ENCODE assay signal across 23 cellular contexts in the genomic region with DNA sequence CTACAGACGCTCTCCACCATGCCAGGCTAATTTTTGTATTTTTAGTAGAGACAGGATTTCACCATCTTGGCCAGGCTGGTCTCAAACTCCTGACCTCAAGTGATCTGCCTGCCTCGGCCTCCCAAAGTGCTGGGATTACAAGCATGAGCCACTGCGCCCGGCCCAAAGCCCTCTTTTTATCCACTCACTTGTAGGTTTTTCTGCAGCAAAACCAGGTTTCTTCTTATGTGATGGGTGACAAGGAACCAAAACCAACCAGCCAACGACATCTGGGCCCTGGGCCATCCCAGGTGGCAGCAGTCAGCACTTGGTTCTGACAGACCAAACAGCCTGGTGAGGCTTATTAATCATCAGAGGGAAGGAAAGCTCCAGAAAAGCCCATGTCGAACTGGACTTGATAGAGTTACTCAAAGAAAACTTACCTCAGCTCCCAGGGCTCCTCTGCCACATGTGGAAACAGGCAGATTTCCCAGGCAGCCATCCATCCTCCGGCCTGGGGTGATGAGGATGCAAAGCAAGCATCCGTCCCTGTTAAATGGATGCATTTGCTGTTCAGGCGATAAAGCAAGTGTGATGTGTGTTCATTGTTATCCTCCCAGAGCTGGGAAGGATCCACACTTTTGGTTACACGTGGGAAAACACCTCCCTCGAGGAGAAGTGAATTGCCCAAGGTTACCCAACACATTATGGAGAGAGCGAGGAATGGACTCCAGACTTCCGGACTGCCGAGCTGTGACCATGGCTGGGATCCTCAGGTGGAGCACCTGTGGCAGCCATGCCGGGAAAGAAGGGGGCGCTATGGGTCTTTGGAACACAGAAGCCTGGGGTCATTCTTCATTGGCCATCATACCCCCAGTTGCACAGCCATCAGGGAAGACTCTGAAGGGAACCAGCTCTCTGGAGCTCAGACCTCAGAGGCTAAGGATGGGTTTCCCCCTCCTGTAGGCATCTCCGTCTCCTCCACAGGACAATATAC.
A peak's percentile ranks its signal among the peaks of the same experiment; 100 is the strongest.
DNase-seq lines count a peak whose midpoint lies in the region; TF ChIP-seq lines count a peak whose summit lies in the region.
"Had no signal": no experiment of that assay in that cellular context is flagged by ENCODE, and none has a peak within 500 bp of the region (broad histone marks: within the 10 kb centered on the region; RNA-seq: fewer than 3 reads in every experiment).

No MANE protein-coding gene starts in this region.

- POLR2A ChIA-PET in HEK293 (lab: Yijun Ruan, JAX), result no interaction called here
- POLR2A ChIA-PET in GM10248 (lab: Yijun Ruan, JAX), result no interaction called here

- peaks cover 37% of the 10 kb centered on the region for H3K36me3 Mint-ChIP-seq in mesothelial cell of epicardium

- CTCF ChIA-PET in HEK293 (lab: Yijun Ruan, JAX), result interaction anchor here (0.6 to 1.4 kb wide), 3 partner anchors 11 to 266 kb away, joined by 3 to 4 read pairs (median 4); no protein-coding TSS in a partner anchor
- CTCF ChIA-PET in GM10248 (lab: Yijun Ruan, JAX), result no interaction called here

- H3K4me3 Mint-ChIP-seq in mesothelial cell of epicardium, result no peak overlapping the region
- H3K4me3 Mint-ChIP-seq: T-helper 1 cell treated with Interleukin-12 subunit alpha and Interleukin-12 subunit beta and Interleukin-4 antibody, amounts not matched to agents 30 μg/mL and 1 μg/mL, for 36 hours had no signal

- peaks cover 0 to 11% of the 10 kb centered on the region in 2 experiments; a peak in 1 of 3 replicates for H3K36me3 ChIP-seq in HEK293 (ENCODE audit: control insufficient read depth in 2 of 2, insufficient read depth in 1 of 2, low read length in 2 of 2)
- H3K36me3 ChIP-seq: heart right ventricle, uterus had no signal

- no peaks in the 10 kb centered on the region for H3K27me3 Mint-ChIP-seq in mesothelial cell of epicardium (ENCODE audit: low read depth)

- H3K4me1 ChIP-seq in HEK293 (ENCODE audit: control insufficient read depth, insufficient read depth, low read length), result no peaks in the 10 kb centered on the region
- H3K4me1 ChIP-seq: Caco-2, uterus had no signal

- H3K27ac Mint-ChIP-seq in mesothelial cell of epicardium, result peak overlapping the region; percentile 45
- H3K27ac Mint-ChIP-seq: T-helper 1 cell treated with Interleukin-12 subunit alpha and Interleukin-12 subunit beta and Interleukin-4 antibody, amounts not matched to agents 30 μg/mL and 1 μg/mL, for 36 hours had no signal

- no peak overlapping the region for H3K4me3 ChIP-seq in HEK293 (ENCODE audit: low read depth, low read length)
- H3K4me3 ChIP-seq: heart right ventricle, PC-9, uterus had no signal

- DNase-seq in DMS53 (lab: John Stamatoyannopoulos, UW), result peak; percentile 37
- no peak for DNase-seq in DMS53 treated with DMSO at 0.1 percent for 48 hours (lab: John Stamatoyannopoulos, UW; ENCODE audit: unreplicated experiment)
- DNase-seq in mesothelial cell of epicardium (ENCODE audit: low spot score in 2 of 2, unreplicated experiment in 2 of 2), result no peak
- no peak for DNase-seq in GM10248 (ENCODE audit: extremely low spot score)
- DNase-seq in midbrain (lab: John Stamatoyannopoulos, UW), result no peak
- DNase-seq in activated CD4-positive, CD25-positive, alpha-beta regulatory T cell (lab: John Stamatoyannopoulos, UW), result no peak
- DNase-seq: 8988T; activated CD4-positive, alpha-beta T cell treated with anti-CD3 and anti-CD28 coated beads, Interleukin-2, amount 50 U/mL, for 48 hours; activated naive CD4-positive, alpha-beta T cell; activated T-cell treated with anti-CD3 and anti-CD28 coated beads for 4 hours; heart right ventricle; NCI-H1092 treated with DMSO at 0.1 percent for 48 hours; NCI-H2081; NCI-H510A; PC-9; SHP77 treated with DMSO at 0.1 percent for 48 hours; stimulated activated CD4-positive, alpha-beta T cell treated with anti-CD3 and anti-CD28 coated beads, Interleukin-12 subunit alpha, Interleukin-12 subunit beta, amount 100 ng/mL, for 4 hours; uterus had no signal

- peaks cover 15% of the 10 kb centered on the region for H3K4me1 Mint-ChIP-seq in mesothelial cell of epicardium

- H3K9me3 Mint-ChIP-seq in mesothelial cell of epicardium, result no peaks in the 10 kb centered on the region
- H3K9me3 Mint-ChIP-seq: T-helper 1 cell treated with Interleukin-12 subunit alpha and Interleukin-12 subunit beta and Interleukin-4 antibody, amounts not matched to agents 30 μg/mL and 1 μg/mL, for 36 hours had no signal

- H3K9me3 ChIP-seq in HEK293 (ENCODE audit: control insufficient read depth, insufficient read depth, low read depth, low read length), result no peaks in the 10 kb centered on the region
- H3K9me3 ChIP-seq: Caco-2, heart right ventricle, uterus had no signal

- H3K27ac ChIP-seq in HEK293 (ENCODE audit: extremely low read depth, low read depth, low read length) (no peak overlapping the region), VCaP (no peak overlapping the region)
- H3K27ac ChIP-seq: epithelial cell of prostate, heart right ventricle, PC-9, uterus had no signal

- TF ChIP-seq CTCF in HEK293 (tag by site-specific recombination; IDR thresholded peaks at IDR 0.05) (no peak), VCaP (conservative IDR thresholded peaks at IDR 0.05) (peak; percentile 24; the same call in 1 of the 2 replicates), mesothelial cell of epicardium (IDR thresholded peaks at IDR 0.05; ENCODE audit: unreplicated experiment) (no peak), GM10248 (IDR thresholded peaks at IDR 0.05; ENCODE audit: control extremely low read depth, extremely low read depth, low read depth, missing control alignments) (no peak)

TF ChIP-seq in HEK293, 187 proteins besides CTCF, POLR2A, EP300 and RAD21:
- no peak for TF ChIP-seq ZNF248 (tag by site-specific recombination; IDR thresholded peaks at IDR 0.05)
- TF ChIP-seq SCRT2 (tag by site-specific recombination; IDR thresholded peaks at IDR 0.05), result peak; percentile 23; the same call in 1 of the 2 replicates
- no peak for TF ChIP-seq HOXD13 (CRISPR knock-in tag; IDR thresholded peaks at IDR 0.05; ENCODE audit: borderline replicate concordance)
- peak; percentile 90 for TF ChIP-seq SCRT1 (tag by site-specific recombination; IDR thresholded peaks at IDR 0.05; ENCODE audit: borderline replicate concordance)
